ENCODE assay signal across 8 cellular contexts in the genomic region with DNA sequence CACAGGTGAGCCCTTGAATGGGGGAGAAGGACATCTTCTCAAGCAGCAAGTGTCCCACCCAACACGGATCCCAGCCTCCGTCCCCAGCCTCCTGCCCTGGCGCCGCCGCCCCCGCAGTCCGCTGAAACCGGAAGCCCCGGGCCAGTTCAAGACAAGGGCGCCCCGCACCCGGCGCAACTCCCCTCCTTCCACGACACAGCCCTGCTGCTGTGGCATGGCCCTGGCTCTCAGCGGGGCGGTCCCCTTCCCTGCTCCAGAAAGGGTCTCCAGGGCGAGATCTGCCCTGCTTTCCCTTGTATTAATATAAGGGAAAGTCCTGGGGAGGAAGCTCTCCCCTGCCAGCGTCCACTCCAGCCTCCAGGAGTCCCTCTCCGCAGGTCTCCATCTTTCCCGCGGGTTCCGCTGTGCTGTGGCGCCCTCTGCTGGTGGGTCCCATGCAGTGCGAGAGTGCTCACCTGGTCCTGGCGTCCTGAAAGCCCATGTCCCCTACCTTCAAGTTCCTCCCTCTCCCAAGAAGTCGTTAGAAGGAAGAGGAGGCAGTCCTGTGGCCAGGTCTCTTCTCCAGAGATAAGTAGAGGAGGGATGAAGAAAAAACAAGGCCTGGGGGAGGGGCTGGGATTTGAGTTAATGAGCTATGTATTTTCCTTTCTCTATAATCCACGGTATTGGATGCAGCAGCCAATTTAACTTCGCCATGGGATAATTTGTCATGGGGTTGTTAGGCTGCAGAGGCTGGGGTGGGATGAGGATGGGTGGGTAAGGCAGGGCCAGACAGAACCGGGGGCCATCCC.
DNase-seq lines count a peak whose midpoint lies in the region; ATAC-seq, FAIRE-seq and TF ChIP-seq lines count a peak whose summit lies in the region.

No MANE protein-coding gene starts in this region.

- peak in 2 of 3 experiments; percentile 15 to 35 for TF ChIP-seq CTCF in ascending aorta (IDR thresholded peaks at IDR 0.05)
- TF ChIP-seq CTCF in kidney (IDR thresholded peaks at IDR 0.05; ENCODE audit: borderline replicate concordance, extremely low read depth, insufficient read depth), result peak; percentile 51
- TF ChIP-seq CTCF in tibial artery (IDR thresholded peaks at IDR 0.05), result peak in 1 of 2 experiments; percentile 31

- in situ Hi-C loops in SK-MEL-5 (cut with HindIII; ENCODE audit: low pct_unique_long_range_greater_than_20kb, low sequenced_read_pairs), result no loop called here

- H3K27me3 ChIP-seq in ascending aorta (no peaks in the 10 kb centered on the region), tibial artery (peaks cover 0 to 16% of the 10 kb centered on the region in 2 donors)

- H3K36me3 ChIP-seq in ascending aorta (no peaks in the 10 kb centered on the region), kidney (ENCODE audit: control insufficient read depth in 1 of 2, insufficient read depth in 2 of 2, low read length in 2 of 2) (no peaks in the 10 kb centered on the region), tibial artery (no peaks in the 10 kb centered on the region)

- peak; percentile 25 for DNase-seq in DMS153 (lab: John Stamatoyannopoulos, UW)
- DNase-seq in HuH-7.5 (ENCODE audit: low spot score), result peak; percentile 49
- DNase-seq in SK-MEL-5 (ENCODE audit: low read depth, low spot score), result peak; percentile 64
- no peak for DNase-seq in ascending aorta (ENCODE audit: low spot score in 2 of 2)
- DNase-seq in kidney, result no peak
- peak; percentile 71 for DNase-seq in stimulated activated naive CD8-positive, alpha-beta T cell treated with anti-CD3 and anti-CD28 coated beads, Interleukin-15, Interleukin-2, amounts not matched to agents 100 U/mL and 50 U/mL, for 24 hours
- DNase-seq in tibial artery, result no peak

- no peak for FAIRE-seq in kidney (lab: Jason Lieb, UNC)

- intact Hi-C loops in ascending aorta (cut with DNase I), result no loop called here
- intact Hi-C loops in kidney (cut with DNase I), result no loop called here
- intact Hi-C loops in tibial artery (cut with DNase I; ENCODE audit: low total_unique reads), result loop anchor here (5.0 kb wide), 1 partner anchor 652 kb away; no protein-coding TSS in a partner anchor

- H3K9me3 ChIP-seq in ascending aorta, result peaks cover 6% of the 10 kb centered on the region in 2 donors
- H3K9me3 ChIP-seq in kidney (ENCODE audit: control insufficient read depth in 1 of 2, low read length in 2 of 2), result no peaks in the 10 kb centered on the region
- H3K9me3 ChIP-seq in tibial artery, result peaks cover 0 to 11% (median 0%) of the 10 kb centered on the region in 3 donors

- no peak for ATAC-seq in stimulated activated naive CD8-positive, alpha-beta T cell treated with anti-CD3 and anti-CD28 coated beads, Interleukin-15, Interleukin-2, amounts not matched to agents 100 U/mL and 50 U/mL, for 24 hours
- no peak for ATAC-seq in GM18870 (IDR thresholded peaks at IDR 0.05; ENCODE audit: unreplicated experiment)

- no peaks in the 10 kb centered on the region for H3K4me1 ChIP-seq in ascending aorta
- H3K4me1 ChIP-seq in kidney (ENCODE audit: control insufficient read depth in 1 of 2, insufficient read depth in 1 of 2, low read depth in 1 of 2, low read length in 2 of 2), result no peaks in the 10 kb centered on the region
- no peaks in the 10 kb centered on the region for H3K4me1 ChIP-seq in tibial artery

- H3K27ac ChIP-seq in ascending aorta (no peak overlapping the region), kidney (ENCODE audit: low read depth in 2 of 2, low read length in 2 of 2) (no peak overlapping the region), tibial artery (no peak overlapping the region)

- H3K9ac ChIP-seq in kidney (ENCODE audit: low read length in 2 of 2), result no peak overlapping the region

- no peak overlapping the region for H3K4me3 ChIP-seq in ascending aorta
- H3K4me3 ChIP-seq in kidney (ENCODE audit: low read length in 2 of 2), result no peak overlapping the region
- H3K4me3 ChIP-seq in tibial artery, result no peak overlapping the region

Comparison
In these comparisons a context has a peak if more than half of its experiments do, and no peak if none do; other contexts are left out.
1. DNase-seq: peak in DMS153 (single experiment), HuH-7.5 (single experiment), SK-MEL-5 (single experiment) and stimulated activated naive CD8-positive, alpha-beta T cell treated with anti-CD3 and anti-CD28 coated beads, Interleukin-15, Interleukin-2, amounts not matched to agents 100 U/mL and 50 U/mL, for 24 hours (single experiment); none in ascending aorta (0 of 2), kidney (single experiment) and tibial artery (0 of 2).